8 cellular contexts compared by ENCODE assay signal in genomic region chr17:67779098-67779672, GRCh38. TPM values are rescaled to one million over a fixed set of nuclear protein-coding genes. Genes with fewer than 3 reads are reported as not detected.
DNase-seq lines count a peak whose midpoint lies in the region; ATAC-seq and TF ChIP-seq lines count a peak whose summit lies in the region.

No MANE protein-coding gene starts in this region.

- no TSS peak for BruUV-seq in OCI-LY7 (replicated peaks; lab: Mats Ljungman, UMichigan)

- H3K79me2 ChIP-seq in OCI-LY7 (ENCODE audit: insufficient read depth, low read depth, low read length): no peaks in the 10 kb centered on the region

- H3K4me3 ChIP-seq in GM12864 (ENCODE audit: low read depth, low read length): no peak overlapping the region
- no peak overlapping the region for H3K4me3 ChIP-seq in OCI-LY7 (ENCODE audit: low read depth, low read length, poor library complexity, severe bottlenecking)
- H3K4me3 ChIP-seq in body of pancreas: no peak overlapping the region
- H3K4me3 ChIP-seq in testis: peak overlapping the region in 1 of 2 donors; percentile 15

- no peaks in the 10 kb centered on the region for H4K20me1 ChIP-seq in OCI-LY7 (ENCODE audit: insufficient read depth, low read length)

- H3K36me3 ChIP-seq in OCI-LY7 (ENCODE audit: insufficient read depth, low read length): no peaks in the 10 kb centered on the region
- no peaks in the 10 kb centered on the region for H3K36me3 ChIP-seq in body of pancreas (replicated peaks in 1 of 2; ENCODE audit: insufficient read depth in 1 of 2, low read depth in 2 of 2)
- no peaks in the 10 kb centered on the region for H3K36me3 ChIP-seq in testis (ENCODE audit: low read depth, missing control alignments)

- no peaks in the 10 kb centered on the region for H3K9me2 ChIP-seq in OCI-LY7 (ENCODE audit: insufficient read depth, low read length)

- TF ChIP-seq POLR2A in body of pancreas (IDR thresholded peaks at IDR 0.05): no peak
- no peak for TF ChIP-seq POLR2A in testis (IDR thresholded peaks at IDR 0.05)

- CTCF ChIA-PET in OCI-LY7 (lab: Charles Lee; ENCODE audit: unreplicated experiment): no interaction called here

- 9 to 16% methylated on average over 9 to 13 of the region's 13 CpGs for WGBS in body of pancreas, 2 donors
- WGBS in testis, 2 donors: 6 to 9% methylated on average over 13 of the region's 13 CpGs

- no peak overlapping the region for H3K4me2 ChIP-seq in OCI-LY7 (ENCODE audit: low read length)

- TF ChIP-seq CTCF in 22Rv1 (IDR thresholded peaks at IDR 0.05) (peak; percentile 94), GM12864 (IDR thresholded peaks at IDR 0.05; ENCODE audit: low read depth, low read length, missing control alignments) (peak; percentile 62), OCI-LY7 (conservative IDR thresholded peaks at IDR 0.05; ENCODE audit: low read length) (peak; percentile 75), body of pancreas (IDR thresholded peaks at IDR 0.05) (peak in 6 of 7 experiments; percentile 29 to 58 (median 38)), testis (IDR thresholded peaks at IDR 0.05) (peak; percentile 72 to 91 (median 88))

- POLR2A ChIA-PET in OCI-LY7 (lab: Charles Lee): interaction anchor here (0.7 kb wide), 1 partner anchor 64 kb away, joined by 3 read pairs; no protein-coding TSS in a partner anchor

- intact Hi-C loops in OCI-LY7 (cut with micrococcal nuclease; ENCODE audit: unreplicated experiment): no loop called here
- intact Hi-C loops in body of pancreas (cut with DNase I): no loop called here
- intact Hi-C loops in left colon (cut with DNase I, micrococcal nuclease): no loop called here
- intact Hi-C loops in testis (cut with DNase I; ENCODE audit: low total_unique reads): no loop called here

- DNase-seq in GM12864 (ENCODE audit: low read depth) (no peak), OCI-LY7 (ENCODE audit: low spot score) (peak; percentile 30), body of pancreas (peak; percentile 69 to 87 (median 70)), left colon (peak; percentile 19 to 53), testis (peak; percentile 96), C1 segment of cervical spinal cord (lab: John Stamatoyannopoulos, UW) (no peak)

- H3K27ac ChIP-seq in 22Rv1 (peak overlapping the region; percentile 37), OCI-LY7 (ENCODE audit: low read depth, low read length, poor library complexity, severe bottlenecking) (no peak overlapping the region), body of pancreas (peak overlapping the region in 2 of 4 donors; percentile 40 to 50), testis (peak overlapping the region; percentile 82 to 89)

- H3K9me3 ChIP-seq in OCI-LY7 (ENCODE audit: low read length) (no peaks in the 10 kb centered on the region), body of pancreas (no peaks in the 10 kb centered on the region), testis (no peaks in the 10 kb centered on the region)

- H3K27me3 ChIP-seq in body of pancreas (no peaks in the 10 kb centered on the region), testis (no peaks in the 10 kb centered on the region)

- peak; percentile 97 for ATAC-seq in body of pancreas
- peak; percentile 80 for ATAC-seq in left colon
- ATAC-seq in GM19324 (IDR thresholded peaks at IDR 0.05; ENCODE audit: low FRiP score, unreplicated experiment): no peak

- H2AFZ ChIP-seq in OCI-LY7 (ENCODE audit: low read length): peak overlapping the region; percentile 33

- no peaks in the 10 kb centered on the region for H3K4me1 ChIP-seq in OCI-LY7 (ENCODE audit: insufficient read depth, low read length, poor library complexity, severe bottlenecking)
- H3K4me1 ChIP-seq in body of pancreas: peaks cover 11% of the 10 kb centered on the region
- H3K4me1 ChIP-seq in testis: peaks cover 7% of the 10 kb centered on the region

RNA-seq across cellular contexts. Expression of gene BPTF, which starts 46.1 kb away (rescaled TPM):
- 86.1 and 104 TPM in 2 replicates for total RNA-seq in OCI-LY7 (2014; rRNA removed; shearing (Covaris generic))
- total RNA-seq in OCI-LY7 (2022) (211 and 212 TPM in 2 replicates), body of pancreas (10 to 100 TPM; 44.6 to 74.5 TPM), left colon (10 to 100 TPM; 65.1 to 85.5 TPM), testis (100 to 1,000 TPM; 198 to 208 TPM)
- polyA plus RNA-seq in testis (ENCODE audit: insufficient read depth, low read depth, low replicate concordance): 37.3 TPM

Comparison
In these comparisons a context has a peak if more than half of its experiments do, and no peak if none do; other contexts are left out.
1. CTCF ChIP-seq: peak in every context shown above with its lines; median percentile 94 in 22Rv1; 88 in testis; 75 in OCI-LY7; 62 in GM12864; 38 in body of pancreas.
2. DNase-seq: peak in OCI-LY7 (single experiment), body of pancreas (4 of 4), left colon (2 of 2) and testis (single experiment); none in GM12864 (single experiment) and C1 segment of cervical spinal cord (0 of 14).